ENCODE assay signal across 2 cellular contexts in the genomic region with DNA sequence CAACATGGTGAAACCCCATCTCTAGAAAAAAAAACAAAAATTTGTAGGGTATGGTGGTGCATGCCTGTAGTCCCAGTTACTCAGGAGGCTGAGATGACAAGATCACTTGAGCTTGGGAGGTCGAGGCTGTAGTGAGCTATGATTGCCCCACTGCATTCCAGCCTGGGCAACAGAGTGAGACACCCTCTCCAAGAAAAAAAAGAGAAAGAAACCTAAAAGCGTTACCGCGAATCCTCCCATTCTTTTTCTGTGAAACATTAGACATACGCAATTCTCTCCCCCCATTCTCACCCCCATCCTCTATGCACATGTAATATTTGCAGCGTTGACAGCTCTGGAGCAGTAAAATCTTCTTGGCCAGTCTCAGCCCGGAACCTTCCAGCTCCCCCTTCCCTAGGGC.
TF ChIP-seq lines count a peak whose summit lies in the region.

No MANE protein-coding gene starts in this region.

TF ChIP-seq in A549, 52 proteins besides CTCF, POLR2A, EP300 and RAD21:
- TF ChIP-seq POLR2AphosphoS2 (conservative IDR thresholded peaks at IDR 0.05; ENCODE audit: low read length) (no peak), HEYL (CRISPR knock-in tag; IDR thresholded peaks at IDR 0.05) (no peak), MAFK (IDR thresholded peaks at IDR 0.05; ENCODE audit: partially characterized antibody) (no peak), JUNB (IDR thresholded peaks at IDR 0.05) (no peak), FOXS1 (CRISPR knock-in tag; IDR thresholded peaks at IDR 0.05) (no peak), MAZ (IDR thresholded peaks at IDR 0.05; ENCODE audit: borderline replicate concordance, low read depth, low read length) (no peak), TP53 (CRISPR knock-in tag; IDR thresholded peaks at IDR 0.05) (no peak), CEBPB (IDR thresholded peaks at IDR 0.05) (no peak)
- TF ChIP-seq, protein P1, sequence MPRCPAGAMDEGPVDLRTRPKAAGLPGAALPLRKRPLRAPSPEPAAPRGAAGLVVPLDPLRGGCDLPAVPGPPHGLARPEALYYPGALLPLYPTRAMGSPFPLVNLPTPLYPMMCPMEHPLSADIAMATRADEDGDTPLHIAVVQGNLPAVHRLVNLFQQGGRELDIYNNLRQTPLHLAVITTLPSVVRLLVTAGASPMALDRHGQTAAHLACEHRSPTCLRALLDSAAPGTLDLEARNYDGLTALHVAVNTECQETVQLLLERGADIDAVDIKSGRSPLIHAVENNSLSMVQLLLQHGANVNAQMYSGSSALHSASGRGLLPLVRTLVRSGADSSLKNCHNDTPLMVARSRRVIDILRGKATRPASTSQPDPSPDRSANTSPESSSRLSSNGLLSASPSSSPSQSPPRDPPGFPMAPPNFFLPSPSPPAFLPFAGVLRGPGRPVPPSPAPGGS (IDR thresholded peaks at IDR 0.05), result no peak
- TF ChIP-seq, protein P2, sequence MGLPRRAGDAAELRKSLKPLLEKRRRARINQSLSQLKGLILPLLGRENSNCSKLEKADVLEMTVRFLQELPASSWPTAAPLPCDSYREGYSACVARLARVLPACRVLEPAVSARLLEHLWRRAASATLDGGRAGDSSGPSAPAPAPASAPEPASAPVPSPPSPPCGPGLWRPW (IDR thresholded peaks at IDR 0.05), result no peak
- TF ChIP-seq, protein P3, sequence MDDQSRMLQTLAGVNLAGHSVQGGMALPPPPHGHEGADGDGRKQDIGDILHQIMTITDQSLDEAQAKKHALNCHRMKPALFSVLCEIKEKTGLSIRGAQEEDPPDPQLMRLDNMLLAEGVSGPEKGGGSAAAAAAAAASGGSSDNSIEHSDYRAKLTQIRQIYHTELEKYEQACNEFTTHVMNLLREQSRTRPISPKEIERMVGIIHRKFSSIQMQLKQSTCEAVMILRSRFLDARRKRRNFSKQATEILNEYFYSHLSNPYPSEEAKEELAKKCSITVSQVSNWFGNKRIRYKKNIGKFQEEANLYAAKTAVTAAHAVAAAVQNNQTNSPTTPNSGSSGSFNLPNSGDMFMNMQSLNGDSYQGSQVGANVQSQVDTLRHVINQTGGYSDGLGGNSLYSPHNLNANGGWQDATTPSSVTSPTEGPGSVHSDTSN (IDR thresholded peaks at IDR 0.05), result no peak
- TF ChIP-seq, protein P4, sequence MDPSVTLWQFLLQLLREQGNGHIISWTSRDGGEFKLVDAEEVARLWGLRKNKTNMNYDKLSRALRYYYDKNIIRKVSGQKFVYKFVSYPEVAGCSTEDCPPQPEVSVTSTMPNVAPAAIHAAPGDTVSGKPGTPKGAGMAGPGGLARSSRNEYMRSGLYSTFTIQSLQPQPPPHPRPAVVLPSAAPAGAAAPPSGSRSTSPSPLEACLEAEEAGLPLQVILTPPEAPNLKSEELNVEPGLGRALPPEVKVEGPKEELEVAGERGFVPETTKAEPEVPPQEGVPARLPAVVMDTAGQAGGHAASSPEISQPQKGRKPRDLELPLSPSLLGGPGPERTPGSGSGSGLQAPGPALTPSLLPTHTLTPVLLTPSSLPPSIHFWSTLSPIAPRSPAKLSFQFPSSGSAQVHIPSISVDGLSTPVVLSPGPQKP (IDR thresholded peaks at IDR 0.05; ENCODE audit: low read depth, low read length), result no peak
- TF ChIP-seq, protein P5, sequence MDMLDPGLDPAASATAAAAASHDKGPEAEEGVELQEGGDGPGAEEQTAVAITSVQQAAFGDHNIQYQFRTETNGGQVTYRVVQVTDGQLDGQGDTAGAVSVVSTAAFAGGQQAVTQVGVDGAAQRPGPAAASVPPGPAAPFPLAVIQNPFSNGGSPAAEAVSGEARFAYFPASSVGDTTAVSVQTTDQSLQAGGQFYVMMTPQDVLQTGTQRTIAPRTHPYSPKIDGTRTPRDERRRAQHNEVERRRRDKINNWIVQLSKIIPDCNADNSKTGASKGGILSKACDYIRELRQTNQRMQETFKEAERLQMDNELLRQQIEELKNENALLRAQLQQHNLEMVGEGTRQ (IDR thresholded peaks at IDR 0.05), result no peak
- TF ChIP-seq, protein P6, sequence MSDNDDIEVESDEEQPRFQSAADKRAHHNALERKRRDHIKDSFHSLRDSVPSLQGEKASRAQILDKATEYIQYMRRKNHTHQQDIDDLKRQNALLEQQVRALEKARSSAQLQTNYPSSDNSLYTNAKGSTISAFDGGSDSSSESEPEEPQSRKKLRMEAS (IDR thresholded peaks at IDR 0.05), result no peak

TF ChIP-seq in H1, 55 proteins besides CTCF, POLR2A, EP300 and RAD21:
- TF ChIP-seq KDM4A (IDR thresholded peaks at IDR 0.05; ENCODE audit: low read depth, low read length, severe bottlenecking), result no peak
- TF ChIP-seq CTBP2 (IDR thresholded peaks at IDR 0.05; ENCODE audit: borderline replicate concordance, insufficient read depth, insufficient read length, low read length), result no peak
- no peak for TF ChIP-seq TEAD4 (IDR thresholded peaks at IDR 0.05; ENCODE audit: low read depth, low read length)
- TF ChIP-seq CHD1 (IDR thresholded peaks at IDR 0.05; ENCODE audit: low read depth, low read length), result no peak
- no peak for TF ChIP-seq BACH1 (IDR thresholded peaks at IDR 0.05; ENCODE audit: low read length)
- no peak for TF ChIP-seq SP2 (IDR thresholded peaks at IDR 0.05; ENCODE audit: low read length)
- no peak for TF ChIP-seq TAF1 (IDR thresholded peaks at IDR 0.05; ENCODE audit: low read depth, low read length)
- TF ChIP-seq SIN3A (conservative IDR thresholded peaks at IDR 0.05 in 1 of 2, IDR thresholded peaks at IDR 0.05 in 1 of 2; ENCODE audit: low read depth in 1 of 2, low read length in 2 of 2), result no peak
- TF ChIP-seq CEBPB (IDR thresholded peaks at IDR 0.05; ENCODE audit: low read depth, low read length), result no peak
- TF ChIP-seq, protein P5 (IDR thresholded peaks at IDR 0.05; ENCODE audit: low read length), result no peak
- no peak for TF ChIP-seq ASH2L (IDR thresholded peaks at IDR 0.05; ENCODE audit: low read length)
- TF ChIP-seq TCF12 (IDR thresholded peaks at IDR 0.05; ENCODE audit: low read depth, low read length), result no peak
- no peak for TF ChIP-seq CBX5 (IDR thresholded peaks at IDR 0.05; ENCODE audit: low read depth, low read length)
- TF ChIP-seq GTF2F1 (IDR thresholded peaks at IDR 0.05; ENCODE audit: borderline replicate concordance, low read depth, low read length), result no peak
- no peak for TF ChIP-seq HDAC6 (IDR thresholded peaks at IDR 0.05; ENCODE audit: low read depth, low read length)
- no peak for TF ChIP-seq RXRA (IDR thresholded peaks at IDR 0.05; ENCODE audit: insufficient read depth, low read depth, low read length)
- no peak for TF ChIP-seq SP1 (IDR thresholded peaks at IDR 0.05; ENCODE audit: low read depth, low read length)
- no peak for TF ChIP-seq POLR2AphosphoS5 (IDR thresholded peaks at IDR 0.05; ENCODE audit: low read depth, low read length)
